1 cellular context compared by ENCODE assay signal in the genomic region with DNA sequence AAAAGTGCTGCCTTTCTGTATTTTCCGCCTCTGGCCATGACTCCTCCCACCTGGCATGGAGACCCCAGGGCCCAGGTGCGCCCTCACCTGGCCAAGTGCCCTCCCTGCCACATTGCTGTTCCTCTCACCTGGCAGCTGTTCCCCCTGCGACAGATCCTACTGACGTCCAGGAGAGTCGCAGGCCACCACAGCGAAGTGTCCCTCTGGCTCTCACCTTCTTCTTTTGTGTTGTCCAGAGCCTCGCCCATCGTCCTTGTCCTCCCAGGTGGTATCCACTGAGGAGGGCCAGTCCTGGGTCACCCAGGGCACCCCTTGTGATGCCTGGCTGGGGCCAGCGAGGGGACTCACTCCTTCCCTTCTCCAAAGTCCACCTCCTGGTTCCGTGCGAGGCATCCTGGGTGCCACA.
TF ChIP-seq lines count a peak whose summit lies in the region.

No MANE protein-coding gene starts in this region.

TF ChIP-seq in GM12878, 131 proteins besides CTCF, POLR2A, EP300 and RAD21:
- TF ChIP-seq JUNB (IDR thresholded peaks at IDR 0.05): no peak
- TF ChIP-seq SMC3 (IDR thresholded peaks at IDR 0.05; ENCODE audit: borderline replicate concordance, low read length): peak; percentile 44; the same call in 1 of the 2 replicates
